ENCODE assay signal across 3 cellular contexts in genomic region chr19:44839272-44839671, GRCh38.
TF ChIP-seq lines count a peak whose summit lies in the region.

No MANE protein-coding gene starts in this region.

TF ChIP-seq in GM23338, 12 proteins besides CTCF, POLR2A, EP300 and RAD21:
- no peak for TF ChIP-seq STAT1 (IDR thresholded peaks at IDR 0.05; ENCODE audit: unreplicated experiment)
- TF ChIP-seq POLR2AphosphoS5 (IDR thresholded peaks at IDR 0.05; ENCODE audit: low read depth), result no peak
- TF ChIP-seq NANOG (IDR thresholded peaks at IDR 0.05; ENCODE audit: borderline replicate concordance), result no peak
- TF ChIP-seq EZH2 (IDR thresholded peaks at IDR 0.05; ENCODE audit: low read depth, unreplicated experiment), result no peak

TF ChIP-seq in IMR-90, 13 proteins besides CTCF, POLR2A, EP300 and RAD21:
- TF ChIP-seq, protein P1, sequence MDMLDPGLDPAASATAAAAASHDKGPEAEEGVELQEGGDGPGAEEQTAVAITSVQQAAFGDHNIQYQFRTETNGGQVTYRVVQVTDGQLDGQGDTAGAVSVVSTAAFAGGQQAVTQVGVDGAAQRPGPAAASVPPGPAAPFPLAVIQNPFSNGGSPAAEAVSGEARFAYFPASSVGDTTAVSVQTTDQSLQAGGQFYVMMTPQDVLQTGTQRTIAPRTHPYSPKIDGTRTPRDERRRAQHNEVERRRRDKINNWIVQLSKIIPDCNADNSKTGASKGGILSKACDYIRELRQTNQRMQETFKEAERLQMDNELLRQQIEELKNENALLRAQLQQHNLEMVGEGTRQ (IDR thresholded peaks at IDR 0.05; ENCODE audit: low read depth, low read length), result no peak
- TF ChIP-seq FOS (IDR thresholded peaks at IDR 0.05; ENCODE audit: low read depth, low read length) (no peak), MAFK (IDR thresholded peaks at IDR 0.05; ENCODE audit: low read depth, low read length) (no peak), RCOR1 (IDR thresholded peaks at IDR 0.05; ENCODE audit: insufficient replicate concordance, low read length) (no peak), SMC3 (IDR thresholded peaks at IDR 0.05; ENCODE audit: low read depth, low read length) (no peak), MAZ (IDR thresholded peaks at IDR 0.05; ENCODE audit: borderline replicate concordance, low read depth, low read length) (no peak)
TF ChIP-seq in IMR-90: peak in this region for 0.

TF ChIP-seq in H1, 55 proteins besides CTCF, POLR2A, EP300 and RAD21:
- TF ChIP-seq KDM5A (IDR thresholded peaks at IDR 0.05; ENCODE audit: low read length), result no peak
- TF ChIP-seq E2F6 (IDR thresholded peaks at IDR 0.05), result no peak
- no peak for TF ChIP-seq ATF3 (IDR thresholded peaks at IDR 0.05; ENCODE audit: insufficient read depth, low read depth, low read length)
- no peak for TF ChIP-seq RXRA (IDR thresholded peaks at IDR 0.05; ENCODE audit: insufficient read depth, low read depth, low read length)
- TF ChIP-seq TAF1 (IDR thresholded peaks at IDR 0.05; ENCODE audit: low read depth, low read length), result no peak
- TF ChIP-seq KDM1A (IDR thresholded peaks at IDR 0.05; ENCODE audit: borderline replicate concordance, low read length), result no peak
- TF ChIP-seq ZNF274 (IDR thresholded peaks at IDR 0.05; ENCODE audit: borderline replicate concordance, extremely low read depth, low read length), result no peak
